In the genomic region with DNA sequence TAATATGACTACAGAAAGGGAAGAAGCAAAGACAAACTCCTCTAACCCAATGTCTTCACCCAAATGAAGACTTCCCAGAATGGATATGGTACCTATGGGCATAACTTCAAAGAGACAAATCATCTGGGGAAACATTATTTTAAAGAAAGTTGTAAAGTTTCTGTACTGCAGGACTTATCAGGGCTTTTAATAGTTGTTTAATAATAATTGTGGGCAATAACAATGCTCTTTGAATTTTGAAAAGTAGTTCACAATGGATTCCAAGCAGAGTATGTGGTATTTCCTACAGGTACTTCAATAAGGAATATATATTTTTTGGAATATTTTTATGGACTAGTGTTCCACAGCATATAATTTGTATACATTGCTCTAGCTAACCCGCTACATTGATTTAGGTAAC, we compare ENCODE assay signal across 33 cellular contexts.
"Had no signal": no experiment of that assay in that cellular context is flagged by ENCODE, and none has a peak within 500 bp of the region (broad histone marks: within the 10 kb centered on the region; RNA-seq: fewer than 3 reads in every experiment).

No MANE protein-coding gene starts in this region.

- H3K36me3 ChIP-seq: MG63 had no signal

- H3K9me3 ChIP-seq: MG63 had no signal

- H3K4me3 ChIP-seq: MG63 had no signal

- DNase-seq: Karpas-422, Kasumi-1, MG63, MM.1S, MV-4-11, NCI-H1048, NCI-H1092, NCI-H1092 treated with DMSO at 0.1 percent for 48 hours, NCI-H1105, NCI-H1105 treated with DMSO at 0.1 percent for 48 hours, NCI-H1417, NCI-H1417 treated with DMSO at 0.1 percent for 48 hours, NCI-H1436, NCI-H1436 treated with DMSO at 0.1 percent for 48 hours, NCI-H146, NCI-H1694, NCI-H1694 treated with DMSO at 0.1 percent for 48 hours, NCI-H187, NCI-H187 treated with DMSO at 0.1 percent for 48 hours, NCI-H1930, NCI-H2029, NCI-H2029 treated with DMSO at 0.1 percent for 48 hours, NCI-H2081, NCI-H2081 treated with DMSO at 0.1 percent for 48 hours, NCI-H2107, NCI-H2171, NCI-H2171 treated with DMSO at 0.1 percent for 48 hours, NCI-H226, NCI-H345, NCI-H446, NCI-H446 treated with DMSO at 0.1 percent for 48 hours, NCI-H510A, NCI-H510A treated with DMSO at 0.1 percent for 48 hours had no signal

- H3K27me3 ChIP-seq: MG63 had no signal
